19 cellular contexts compared by ENCODE assay signal in the genomic region with DNA sequence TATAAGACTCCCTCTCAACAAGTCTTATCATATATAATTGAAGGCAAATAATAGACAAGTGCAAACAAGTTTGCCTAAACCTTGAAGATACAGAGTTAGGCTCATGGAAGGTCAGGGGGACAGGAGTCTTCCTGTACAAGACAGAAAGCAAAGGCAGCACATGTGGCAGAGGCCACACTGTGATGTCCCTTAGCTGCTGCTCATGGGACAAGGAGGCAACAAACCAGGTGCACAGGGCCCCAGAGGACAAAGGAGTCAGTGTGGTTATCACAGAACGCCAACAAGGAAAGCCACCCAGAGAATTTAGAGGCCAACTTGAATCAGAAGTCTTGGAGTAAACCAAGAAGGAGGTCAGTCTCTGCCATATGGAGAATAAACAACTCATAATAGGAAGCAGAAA.
DNase-seq lines count a peak whose midpoint lies in the region; TF ChIP-seq lines count a peak whose summit lies in the region.
"Had no signal": no experiment of that assay in that cellular context is flagged by ENCODE, and none has a peak within 500 bp of the region (broad histone marks: within the 10 kb centered on the region; RNA-seq: fewer than 3 reads in every experiment).

No MANE protein-coding gene starts in this region.

- H4K20me1 ChIP-seq in BLaER1: no peaks in the 10 kb centered on the region
- no peaks in the 10 kb centered on the region for H4K20me1 ChIP-seq in MM.1S (ENCODE audit: insufficient read depth, low read length)
- H4K20me1 ChIP-seq in SU-DHL-6 (ENCODE audit: low read depth, low read length): no peaks in the 10 kb centered on the region

- H3K79me2 ChIP-seq in MM.1S (ENCODE audit: low read length) (no peaks in the 10 kb centered on the region), SU-DHL-6 (ENCODE audit: insufficient read depth, low read length) (no peaks in the 10 kb centered on the region)

- H3K9me2 ChIP-seq in MM.1S (replicated peaks; ENCODE audit: insufficient read depth, low read length) (no peaks in the 10 kb centered on the region), SU-DHL-6 (replicated peaks; ENCODE audit: insufficient read depth, low read length) (no peaks in the 10 kb centered on the region)

- H3K27ac ChIP-seq in BLaER1: no peak overlapping the region
- no peak overlapping the region for H3K27ac ChIP-seq in MM.1S (ENCODE audit: low read length)
- no peak overlapping the region for H3K27ac ChIP-seq in SU-DHL-6 (ENCODE audit: low read depth, low read length)
- H3K27ac ChIP-seq in esophagus muscularis mucosa (replicated peaks in 1 of 4): no peak overlapping the region
- H3K27ac ChIP-seq: 22Rv1 had no signal

- DNase-seq in MM.1S (peak; percentile 36), esophagus muscularis mucosa (ENCODE audit: extremely low spot score) (peak; percentile 64), NCI-H82 treated with DMSO at 0.1 percent for 48 hours (lab: John Stamatoyannopoulos, UW; ENCODE audit: unreplicated experiment) (no peak), NCI-H2171 (lab: John Stamatoyannopoulos, UW) (no peak), NCI-H2227 treated with DMSO at 0.1 percent for 48 hours (lab: John Stamatoyannopoulos, UW) (no peak), HuH-7.5 (ENCODE audit: low spot score) (no peak)
- DNase-seq: C1 segment of cervical spinal cord; Calu3; CD4-positive, alpha-beta memory T cell; COR-L47; DMS53; DMS79 treated with DMSO at 0.1 percent for 48 hours; GF-D8; GOT3; HFFc6 had no signal

- H3K4me3 ChIP-seq in BLaER1 (no peak overlapping the region), MM.1S (ENCODE audit: low read length) (no peak overlapping the region), SU-DHL-6 (ENCODE audit: insufficient read depth, low read length, poor library complexity, severe bottlenecking) (no peak overlapping the region), esophagus muscularis mucosa (no peak overlapping the region)
- H3K4me3 ChIP-seq: HAP-1 had no signal

- no peak for TF ChIP-seq CTCF in MM.1S (IDR thresholded peaks at IDR 0.05; ENCODE audit: low read length)
- TF ChIP-seq CTCF in SU-DHL-6 (IDR thresholded peaks at IDR 0.05; ENCODE audit: insufficient read depth, low read length, poor library complexity, severe bottlenecking): no peak
- TF ChIP-seq CTCF in esophagus muscularis mucosa (IDR thresholded peaks at IDR 0.05): no peak

- H3K4me2 ChIP-seq in BLaER1 (peak overlapping the region; percentile 49), MM.1S (ENCODE audit: low read depth, low read length) (peak overlapping the region; percentile 24; the same call in 1 of the 2 replicates), SU-DHL-6 (ENCODE audit: low read depth, low read length, poor library complexity, severe bottlenecking) (peak overlapping the region; percentile 18)

- H3F3A ChIP-seq in MM.1S (ENCODE audit: insufficient read depth, low read length): no peaks in the 10 kb centered on the region
- H3F3A ChIP-seq in SU-DHL-6 (ENCODE audit: insufficient read depth): no peaks in the 10 kb centered on the region

- H3K36me3 ChIP-seq in BLaER1 (no peaks in the 10 kb centered on the region), MM.1S (replicated peaks; ENCODE audit: insufficient read depth, low read length) (no peaks in the 10 kb centered on the region), SU-DHL-6 (ENCODE audit: low read length) (no peaks in the 10 kb centered on the region), esophagus muscularis mucosa (no peaks in the 10 kb centered on the region)
- H3K36me3 ChIP-seq: HAP-1 had no signal

- H3K9ac ChIP-seq in BLaER1 (no peak overlapping the region), MM.1S (ENCODE audit: low read length) (no peak overlapping the region), SU-DHL-6 (ENCODE audit: low read length) (no peak overlapping the region)

- H3K27me3 ChIP-seq in BLaER1: no peaks in the 10 kb centered on the region
- peaks cover 25% of the 10 kb centered on the region; the same call in 1 of the 2 replicates for H3K27me3 ChIP-seq in MM.1S (replicated peaks; ENCODE audit: insufficient read depth, low read length)
- no peaks in the 10 kb centered on the region for H3K27me3 ChIP-seq in SU-DHL-6 (ENCODE audit: low read length)
- H3K27me3 ChIP-seq in esophagus muscularis mucosa: no peaks in the 10 kb centered on the region

- H3K9me3 ChIP-seq in BLaER1 (no peaks in the 10 kb centered on the region), MM.1S (replicated peaks; ENCODE audit: insufficient read depth, low read length) (no peaks in the 10 kb centered on the region), SU-DHL-6 (ENCODE audit: insufficient read depth, low read length) (no peaks in the 10 kb centered on the region), esophagus muscularis mucosa (no peaks in the 10 kb centered on the region)
- H3K9me3 ChIP-seq: HAP-1 had no signal

- TF ChIP-seq POLR2A in esophagus muscularis mucosa (IDR thresholded peaks at IDR 0.05; ENCODE audit: low read depth): no peak

- H2AFZ ChIP-seq in MM.1S (ENCODE audit: low read length): no peak overlapping the region
- no peak overlapping the region for H2AFZ ChIP-seq in SU-DHL-6 (ENCODE audit: low read depth, low read length, severe bottlenecking)

- H3K4me1 ChIP-seq in BLaER1 (peaks cover 12% of the 10 kb centered on the region), MM.1S (ENCODE audit: low read length) (peaks cover 15% of the 10 kb centered on the region), esophagus muscularis mucosa (peaks cover 0 to 2% (median 0%) of the 10 kb centered on the region in 4 donors)
- H3K4me1 ChIP-seq: HAP-1 had no signal

- 87% methylated on average over 1 of the region's 1 CpG for WGBS in esophagus muscularis mucosa

- intact Hi-C loops in esophagus muscularis mucosa (cut with DNase I): no loop called here

- TF ChIP-seq EP300 in esophagus muscularis mucosa (IDR thresholded peaks at IDR 0.05): no peak

Comparison
In these comparisons a context has a peak if more than half of its experiments do, and no peak if none do; other contexts are left out.
1. DNase-seq: peak in MM.1S (single experiment) and esophagus muscularis mucosa (single experiment); none in NCI-H82 treated with DMSO at 0.1 percent for 48 hours (single experiment), NCI-H2171 (single experiment), NCI-H2227 treated with DMSO at 0.1 percent for 48 hours (single experiment) and HuH-7.5 (single experiment).
2. Peak in every context shown above with its lines, with median percentiles within 50 percentile points of each other: H3K4me2 ChIP-seq.